ENCODE assay signal across 1 cellular context in genomic region chr19:15584541-15585115, GRCh38.
A peak's percentile ranks its signal among the peaks of the same experiment; 100 is the strongest.
TF ChIP-seq lines count a peak whose summit lies in the region.

No MANE protein-coding gene starts in this region.

TF ChIP-seq in HepG2, 621 proteins besides CTCF, POLR2A, EP300 and RAD21 (continued from another document and continues in another):
- TF ChIP-seq NFE2L1 (CRISPR knock-in tag; IDR thresholded peaks at IDR 0.05; ENCODE audit: borderline replicate concordance) = no peak
- peak; percentile 39; the same call in 1 of the 2 replicates for TF ChIP-seq RBFOX2 (IDR thresholded peaks at IDR 0.05; ENCODE audit: low read depth, low read length)
- TF ChIP-seq HBP1 (CRISPR knock-in tag; IDR thresholded peaks at IDR 0.05; ENCODE audit: low read depth) = no peak
- 0 out of 2 replicates have a peak, but pooled peaks have one; percentile 36 for TF ChIP-seq KAT8 (CRISPR knock-in tag; IDR thresholded peaks at IDR 0.05)
- 0 out of 2 replicates have a peak, but pooled peaks have one; percentile 45 for TF ChIP-seq ZNF446 (CRISPR knock-in tag; IDR thresholded peaks at IDR 0.05)
- TF ChIP-seq SNAPC5 (CRISPR knock-in tag; IDR thresholded peaks at IDR 0.05; ENCODE audit: borderline replicate concordance) = no peak
- TF ChIP-seq REPIN1 (CRISPR knock-in tag; IDR thresholded peaks at IDR 0.05; ENCODE audit: borderline replicate concordance, low read depth) = 0 out of 2 replicates have a peak, but pooled peaks have one; percentile 26
- TF ChIP-seq NFATC3 (CRISPR knock-in tag; IDR thresholded peaks at IDR 0.05) = no peak
- no peak for TF ChIP-seq RBM39 (IDR thresholded peaks at IDR 0.05; ENCODE audit: low read depth, low read length, poor library complexity, severe bottlenecking)
- no peak for TF ChIP-seq ZNF296 (CRISPR knock-in tag; conservative IDR thresholded peaks at IDR 0.05)
- TF ChIP-seq CSRNP1 (CRISPR knock-in tag; IDR thresholded peaks at IDR 0.05) = 0 out of 2 replicates have a peak, but pooled peaks have one; percentile 6
- peak; percentile 88 for TF ChIP-seq MIER2 (CRISPR knock-in tag; IDR thresholded peaks at IDR 0.05)
- TF ChIP-seq ZNF337 (CRISPR knock-in tag; IDR thresholded peaks at IDR 0.05; ENCODE audit: borderline replicate concordance, low read depth) = no peak
- TF ChIP-seq RARG (CRISPR knock-in tag; IDR thresholded peaks at IDR 0.05; ENCODE audit: low read depth) = no peak
- 0 out of 2 replicates have a peak, but pooled peaks have one; percentile 36 for TF ChIP-seq MEIS1 (CRISPR knock-in tag; IDR thresholded peaks at IDR 0.05; ENCODE audit: borderline replicate concordance)
- TF ChIP-seq DMTF1 (CRISPR knock-in tag; IDR thresholded peaks at IDR 0.05) = no peak
- 0 out of 2 replicates have a peak, but pooled peaks have one; percentile 14 for TF ChIP-seq ZNF501 (CRISPR knock-in tag; IDR thresholded peaks at IDR 0.05)
- TF ChIP-seq KDM6A (CRISPR knock-in tag; IDR thresholded peaks at IDR 0.05; ENCODE audit: low read depth) = no peak
- TF ChIP-seq PHF20 (CRISPR knock-in tag; IDR thresholded peaks at IDR 0.05) = peak; percentile 23; the same call in 1 of the 2 replicates
- no peak for TF ChIP-seq NFYC (CRISPR knock-in tag; IDR thresholded peaks at IDR 0.05)
- no peak for TF ChIP-seq NONO (IDR thresholded peaks at IDR 0.05)
- peak; percentile 58; the same call in 1 of the 2 replicates for TF ChIP-seq NONO (CRISPR knock-in tag; conservative IDR thresholded peaks at IDR 0.05)
- no peak for TF ChIP-seq PTBP1 (IDR thresholded peaks at IDR 0.05; ENCODE audit: low read depth, low read length, poor library complexity, severe bottlenecking)
- peak; percentile 52; the same call in 1 of the 2 replicates for TF ChIP-seq HDAC1 (CRISPR knock-in tag; IDR thresholded peaks at IDR 0.05)
- TF ChIP-seq NPAS2 (CRISPR knock-in tag; IDR thresholded peaks at IDR 0.05; ENCODE audit: borderline replicate concordance) = no peak
- TF ChIP-seq PATZ1 (CRISPR knock-in tag; IDR thresholded peaks at IDR 0.05) = no peak
- no peak for TF ChIP-seq TRIM22 (IDR thresholded peaks at IDR 0.05)
- TF ChIP-seq ZNF839 (CRISPR knock-in tag; IDR thresholded peaks at IDR 0.05; ENCODE audit: borderline replicate concordance) = no peak
- TF ChIP-seq GATAD1 (CRISPR knock-in tag; IDR thresholded peaks at IDR 0.05) = 0 out of 2 replicates have a peak, but pooled peaks have one; percentile 38
- TF ChIP-seq CERS6 (CRISPR knock-in tag; IDR thresholded peaks at IDR 0.05) = no peak
- TF ChIP-seq ZNF326 (CRISPR knock-in tag; IDR thresholded peaks at IDR 0.05; ENCODE audit: borderline replicate concordance) = no peak
- TF ChIP-seq ZBTB8A (CRISPR knock-in tag; IDR thresholded peaks at IDR 0.05; ENCODE audit: borderline replicate concordance, low read depth) = no peak
- no peak for TF ChIP-seq LCORL (IDR thresholded peaks at IDR 0.05)
- 0 out of 2 replicates have a peak, but pooled peaks have one; percentile 40 for TF ChIP-seq LCORL (CRISPR knock-in tag; IDR thresholded peaks at IDR 0.05)
- peak; percentile 41; the same call in 1 of the 2 replicates for TF ChIP-seq NFKB2 (CRISPR knock-in tag; IDR thresholded peaks at IDR 0.05; ENCODE audit: borderline replicate concordance)
- TF ChIP-seq CBX5 (CRISPR knock-in tag; IDR thresholded peaks at IDR 0.05; ENCODE audit: borderline replicate concordance) = peak; percentile 73; the same call in 1 of the 2 replicates
- TF ChIP-seq JARID2 (CRISPR knock-in tag; IDR thresholded peaks at IDR 0.05; ENCODE audit: insufficient replicate concordance) = no peak
- TF ChIP-seq HOXA3 (CRISPR knock-in tag; IDR thresholded peaks at IDR 0.05) = no peak
- peak; percentile 27; the same call in 1 of the 2 replicates for TF ChIP-seq RXRA (CRISPR knock-in tag; IDR thresholded peaks at IDR 0.05)
- 0 out of 2 replicates have a peak, but pooled peaks have one; percentile 49 for TF ChIP-seq KDM3A (CRISPR knock-in tag; IDR thresholded peaks at IDR 0.05; ENCODE audit: low read depth)
- peak; percentile 39 for TF ChIP-seq AGO1 (IDR thresholded peaks at IDR 0.05; ENCODE audit: low read depth, low read length, poor library complexity, severe bottlenecking)
- TF ChIP-seq ZBTB25 (CRISPR knock-in tag; IDR thresholded peaks at IDR 0.05) = no peak
- peak; percentile 77 for TF ChIP-seq HNF1B (CRISPR knock-in tag; IDR thresholded peaks at IDR 0.05)
- TF ChIP-seq PCBP1 (IDR thresholded peaks at IDR 0.05; ENCODE audit: borderline replicate concordance, low read depth, low read length) = no peak
